ENCODE assay signal across 14 cellular contexts in genomic region chr2:120826260-120826648, GRCh38.
"Had no signal": no experiment of that assay in that cellular context is flagged by ENCODE, and none has a peak within 500 bp of the region (broad histone marks: within the 10 kb centered on the region; RNA-seq: fewer than 3 reads in every experiment).

No MANE protein-coding gene starts in this region.

- H3K4me3 ChIP-seq: cardiac muscle cell, heart right ventricle, psoas muscle, skin epidermis, stomach, uterus had no signal

- DNase-seq: activated CD4-positive, alpha-beta T cell treated with anti-CD3 and anti-CD28 coated beads for 1 hour; activated CD4-positive, alpha-beta T cell treated with anti-CD3 and anti-CD28 coated beads, Interleukin-2, amount 50 U/mL, for 48 hours; activated naive CD4-positive, alpha-beta T cell; activated naive CD8-positive, alpha-beta T cell treated with anti-CD3 and anti-CD28 coated beads, Interleukin-2, amount 50 U/mL, for 24 hours; activated T-cell treated with anti-CD3 and anti-CD28 coated beads, Interleukin-2, amount 50 U/mL, for 72 hours; foreskin melanocyte; naive B cell; stomach; SW 1271 had no signal

- H3K27me3 ChIP-seq: cardiac muscle cell, stomach, uterus had no signal

- H3K36me3 ChIP-seq: cardiac muscle cell, heart right ventricle, stomach, uterus had no signal

- H3K27ac ChIP-seq: cardiac muscle cell, heart right ventricle, psoas muscle, uterus had no signal

- ATAC-seq: activated naive CD8-positive, alpha-beta T cell treated with anti-CD3 and anti-CD28 coated beads, Interleukin-2, amount 50 U/mL, for 24 hours; activated T-cell treated with anti-CD3 and anti-CD28 coated beads, Interleukin-2, amount 50 U/mL, for 72 hours had no signal

- H3K9me3 ChIP-seq: heart right ventricle, psoas muscle, stomach, uterus had no signal

- H3K4me1 ChIP-seq: psoas muscle had no signal
